Comparison of ENCODE assay signal across 23 cellular contexts in genomic region chr9:36962721-36963120, GRCh38.
"Had no signal": no experiment of that assay in that cellular context is flagged by ENCODE, and none has a peak within 500 bp of the region (broad histone marks: within the 10 kb centered on the region; RNA-seq: fewer than 3 reads in every experiment).

No MANE protein-coding gene starts in this region.

- H3K27ac ChIP-seq: brain microvascular endothelial cell, cardiac muscle cell, Peyer's patch, RWPE1, SJCRH30 had no signal

- H3K4me3 Mint-ChIP-seq: activated CD4-positive, alpha-beta T cell treated with anti-CD3 and anti-CD28 coated beads for 36 hours; activated CD8-positive, alpha-beta T cell treated with anti-CD3 and anti-CD28 coated beads for 36 hours; activated naive CD4-positive, alpha-beta T cell treated with anti-CD3 and anti-CD28 coated beads for 36 hours; activated naive CD8-positive, alpha-beta T cell; activated T-cell treated with anti-CD3 and anti-CD28 coated beads, Interleukin-2, amount 50 U/mL, for 24 hours; activated T-helper 1 cell treated with anti-CD3 and anti-CD28 coated beads, Interleukin-12 subunit alpha, Interleukin-12 subunit beta, Interleukin-2, Interleukin-4 antibody, amounts not matched to agents 30 ng/mL and 10 ng/mL and 1 ng/mL, durations not matched to agents 14 hours and 24 hours and 36 hours had no signal

- DNase-seq: activated CD4-positive, alpha-beta T cell treated with anti-CD3 and anti-CD28 coated beads for 36 hours; activated CD8-positive, alpha-beta T cell treated with anti-CD3 and anti-CD28 coated beads for 36 hours; activated gamma-delta T cell; activated naive CD4-positive, alpha-beta T cell treated with anti-CD3 and anti-CD28 coated beads for 36 hours; activated T-cell treated with anti-CD3 and anti-CD28 coated beads, Interleukin-2, amount 50 U/mL, for 24 hours; brain microvascular endothelial cell; cerebellar nuclear complex; Kasumi-1; NCI-H1105 treated with DMSO at 0.1 percent for 48 hours; NCI-H1436 treated with DMSO at 0.1 percent for 48 hours; NCI-H187; NCI-H2081 treated with DMSO at 0.1 percent for 48 hours; NCI-H446; NCI-H524; Peyer's patch; Right ventricle myocardium superior; SJCRH30; SK-N-SH; T-helper 1 cell had no signal

- H3K9me3 Mint-ChIP-seq: activated CD8-positive, alpha-beta T cell treated with anti-CD3 and anti-CD28 coated beads for 36 hours; activated naive CD4-positive, alpha-beta T cell treated with anti-CD3 and anti-CD28 coated beads for 36 hours; activated T-cell treated with anti-CD3 and anti-CD28 coated beads, Interleukin-2, amount 50 U/mL, for 24 hours; activated T-helper 1 cell treated with anti-CD3 and anti-CD28 coated beads, Interleukin-12 subunit alpha, Interleukin-12 subunit beta, Interleukin-2, Interleukin-4 antibody, amounts not matched to agents 30 ng/mL and 10 ng/mL and 1 ng/mL, durations not matched to agents 14 hours and 24 hours and 36 hours had no signal

- H3K4me2 ChIP-seq: SK-N-SH had no signal

- H3K4me1 ChIP-seq: SJCRH30 had no signal

- H3K4me3 ChIP-seq: cardiac muscle cell, Peyer's patch, SJCRH30 had no signal

- H3K27me3 ChIP-seq: cardiac muscle cell, Peyer's patch, SJCRH30 had no signal

- ATAC-seq: activated CD4-positive, alpha-beta T cell treated with anti-CD3 and anti-CD28 coated beads for 36 hours; activated CD8-positive, alpha-beta T cell treated with anti-CD3 and anti-CD28 coated beads for 36 hours had no signal

- H3K27ac Mint-ChIP-seq: activated CD4-positive, alpha-beta T cell treated with anti-CD3 and anti-CD28 coated beads for 36 hours; activated CD8-positive, alpha-beta T cell treated with anti-CD3 and anti-CD28 coated beads for 36 hours; activated naive CD4-positive, alpha-beta T cell treated with anti-CD3 and anti-CD28 coated beads for 36 hours; activated naive CD8-positive, alpha-beta T cell; activated T-cell treated with anti-CD3 and anti-CD28 coated beads, Interleukin-2, amount 50 U/mL, for 24 hours; activated T-helper 1 cell treated with anti-CD3 and anti-CD28 coated beads, Interleukin-12 subunit alpha, Interleukin-12 subunit beta, Interleukin-2, Interleukin-4 antibody, amounts not matched to agents 30 ng/mL and 10 ng/mL and 1 ng/mL, durations not matched to agents 14 hours and 24 hours and 36 hours had no signal

- H3K36me3 Mint-ChIP-seq: activated naive CD8-positive, alpha-beta T cell had no signal

- H3K9ac ChIP-seq: SK-N-SH had no signal

- H3K4me1 Mint-ChIP-seq: activated CD4-positive, alpha-beta T cell treated with anti-CD3 and anti-CD28 coated beads for 36 hours had no signal

- H3K36me3 ChIP-seq: brain microvascular endothelial cell, cardiac muscle cell, Peyer's patch, SJCRH30 had no signal

- H3K9me3 ChIP-seq: Peyer's patch, SJCRH30, SK-N-SH had no signal
